ENCODE assay signal across 22 cellular contexts in the genomic region with DNA sequence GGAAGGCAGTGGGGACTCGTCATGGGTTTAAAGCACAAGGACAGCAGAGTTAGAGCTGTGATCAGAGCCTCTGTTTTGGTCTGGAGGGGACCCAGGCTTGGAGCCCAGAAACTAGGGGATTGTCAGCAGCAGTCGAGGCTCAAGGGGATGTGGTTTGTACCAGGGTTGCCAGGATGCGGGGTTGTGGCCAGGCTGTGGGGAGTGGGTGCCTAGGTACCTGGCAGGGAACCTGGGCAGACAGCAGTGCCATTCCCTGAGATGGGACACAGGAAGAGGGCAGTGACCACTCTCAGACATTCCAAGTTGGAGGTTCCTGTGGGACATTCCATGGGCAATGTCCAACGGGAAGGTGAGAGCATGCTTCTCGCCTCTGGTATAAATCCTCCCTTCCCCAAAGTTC.
DNase-seq lines count a peak whose midpoint lies in the region; ATAC-seq, FAIRE-seq and TF ChIP-seq lines count a peak whose summit lies in the region.
"Had no signal": no experiment of that assay in that cellular context is flagged by ENCODE, and none has a peak within 500 bp of the region (broad histone marks: within the 10 kb centered on the region; RNA-seq: fewer than 3 reads in every experiment).

No MANE protein-coding gene starts in this region.

- no peak for FAIRE-seq in H54 (lab: Jason Lieb, UNC)
- FAIRE-seq: endothelial cell of umbilical vein, GM18507, small intestine had no signal

- H3K9me3 Mint-ChIP-seq in CD14-positive monocyte, result no peaks in the 10 kb centered on the region
- H3K9me3 Mint-ChIP-seq in HFFc6, result no peaks in the 10 kb centered on the region
- no peaks in the 10 kb centered on the region for H3K9me3 Mint-ChIP-seq in chondrocyte (ENCODE audit: low read depth)

- H3K79me2 ChIP-seq in osteoblast (ENCODE audit: insufficient read depth, low read length), result no peaks in the 10 kb centered on the region
- H3K79me2 ChIP-seq: parathyroid adenoma had no signal

- peaks cover 2% of the 10 kb centered on the region for H4K20me1 ChIP-seq in osteoblast (ENCODE audit: insufficient read depth, low read length)

- no peaks in the 10 kb centered on the region for H3K27me3 ChIP-seq in osteoblast (ENCODE audit: insufficient read depth, low read length)
- H3K27me3 ChIP-seq: colonic mucosa, foreskin keratinocyte, SJSA1 had no signal

- peak overlapping the region; percentile 69 for H2AFZ ChIP-seq in osteoblast (ENCODE audit: low read length)
- H2AFZ ChIP-seq: parathyroid adenoma had no signal

- no peaks in the 10 kb centered on the region for H3K36me3 ChIP-seq in osteoblast (ENCODE audit: insufficient read depth, low read length)
- H3K36me3 ChIP-seq: colonic mucosa, SJSA1 had no signal

- H3K27ac ChIP-seq in osteoblast (ENCODE audit: low read depth, low read length), result no peak overlapping the region
- H3K27ac ChIP-seq: colonic mucosa, foreskin keratinocyte, parathyroid adenoma, SJSA1 had no signal

- H3K27ac Mint-ChIP-seq in CD14-positive monocyte (peak overlapping the region in 4 of 7 donors; percentile 13 to 55 (median 38)), HFFc6 (peak overlapping the region; percentile 55), chondrocyte (ENCODE audit: unreplicated experiment) (peak overlapping the region; percentile 90)

- TF ChIP-seq CTCF in CD14-positive monocyte (IDR thresholded peaks at IDR 0.05), result no peak
- TF ChIP-seq CTCF in HFFc6 (IDR thresholded peaks at IDR 0.05), result no peak
- TF ChIP-seq CTCF in chondrocyte (IDR thresholded peaks at IDR 0.05), result no peak
- no peak for TF ChIP-seq CTCF in osteoblast (IDR thresholded peaks at IDR 0.05; ENCODE audit: extremely low read depth, low read depth, low read length)

- peaks cover 15 to 44% of the 10 kb centered on the region in 2 donors for H3K36me3 Mint-ChIP-seq in CD14-positive monocyte
- H3K36me3 Mint-ChIP-seq in HFFc6 (ENCODE audit: low read depth), result no peaks in the 10 kb centered on the region
- no peaks in the 10 kb centered on the region for H3K36me3 Mint-ChIP-seq in chondrocyte (ENCODE audit: low read depth)

- ATAC-seq in HG02970 (IDR thresholded peaks at IDR 0.05; ENCODE audit: low FRiP score, unreplicated experiment), result no peak
- ATAC-seq: foreskin keratinocyte, HCT116, left lobe of liver, PC-3 had no signal

- H3K4me1 ChIP-seq in osteoblast (ENCODE audit: insufficient read depth, low read length), result peaks cover 10% of the 10 kb centered on the region
- H3K4me1 ChIP-seq: colonic mucosa, SJSA1 had no signal

- DNase-seq in CD14-positive monocyte (ENCODE audit: low spot score) (no peak), HFFc6 (no peak), chondrocyte (ENCODE audit: low spot score) (no peak), osteoblast (ENCODE audit: insufficient read length, low spot score, missing footprints) (no peak), H54 (ENCODE audit: insufficient read length, low spot score) (no peak)
- no peak for DNase-seq in activated effector memory CD4-positive, alpha-beta T cell treated with anti-CD3 and anti-CD28 coated beads, Interleukin-2, amount 50 U/mL, for 16 hours
- no peak for DNase-seq in stimulated activated CD8-positive, alpha-beta memory T cell treated with anti-CD3 and anti-CD28 coated beads, Interleukin-4, amount 100 ng/mL, for 48 hours
- DNase-seq: activated CD4-positive, alpha-beta T cell treated with anti-CD3 and anti-CD28 coated beads, Interleukin-2, amount 50 U/mL, for 48 hours; anterior cingulate cortex; foreskin keratinocyte; NCI-H748 treated with DMSO at 0.1 percent for 48 hours; PC-3; small intestine; trophoblast cell had no signal

- H3K4me3 Mint-ChIP-seq in CD14-positive monocyte (no peak overlapping the region), HFFc6 (no peak overlapping the region), chondrocyte (ENCODE audit: unreplicated experiment) (no peak overlapping the region)

- H3K9me3 ChIP-seq in osteoblast (ENCODE audit: low read depth, low read length), result no peaks in the 10 kb centered on the region
- H3K9me3 ChIP-seq: colonic mucosa, SJSA1 had no signal

- peak overlapping the region; percentile 41 for H3K4me2 ChIP-seq in osteoblast (ENCODE audit: insufficient read depth, low read length)

- TF ChIP-seq POLR2A in H54 (IDR thresholded peaks at IDR 0.05; ENCODE audit: low read depth, low read length), result no peak

- H3K4me1 Mint-ChIP-seq in CD14-positive monocyte (peaks cover 49% of the 10 kb centered on the region), HFFc6 (ENCODE audit: low read depth) (peaks cover 40% of the 10 kb centered on the region), chondrocyte (ENCODE audit: low read depth) (peaks cover 46% of the 10 kb centered on the region)

- intact Hi-C loops in CD14-positive monocyte (cut with micrococcal nuclease), result no loop called here

- no peak overlapping the region for H3K4me3 ChIP-seq in osteoblast (ENCODE audit: insufficient read depth, low read length)
- H3K4me3 ChIP-seq: colonic mucosa, SJSA1 had no signal

- H3K27me3 Mint-ChIP-seq in CD14-positive monocyte (ENCODE audit: low read depth in 3 of 3) (no peaks in the 10 kb centered on the region), HFFc6 (ENCODE audit: insufficient read depth) (peaks cover 6% of the 10 kb centered on the region; the same call in 1 of the 2 replicates), chondrocyte (ENCODE audit: low read depth) (no peaks in the 10 kb centered on the region)

Comparison
In these comparisons a context has a peak if more than half of its experiments do, and no peak if none do; other contexts are left out.
1. H3K27ac Mint-ChIP-seq: peak in every context shown above with its lines; median percentile 90 in chondrocyte; 55 in HFFc6; 38 in CD14-positive monocyte.